25 cellular contexts compared by ENCODE assay signal in genomic region chr13:93977986-93978385, GRCh38.
"Had no signal": no experiment of that assay in that cellular context is flagged by ENCODE, and none has a peak within 500 bp of the region (broad histone marks: within the 10 kb centered on the region; RNA-seq: fewer than 3 reads in every experiment).

No MANE protein-coding gene starts in this region.

- DNase-seq: activated B cell treated with CpG ODN at 0.5 μM for 24 hours; activated CD4-positive, alpha-beta T cell treated with anti-CD3 and anti-CD28 coated beads for 4 hours; activated CD4-positive, alpha-beta T cell treated with anti-CD3 and anti-CD28 coated beads, Interleukin-2, amount 50 U/mL, for 48 hours; activated CD8-positive, alpha-beta memory T cell treated with anti-CD3 and anti-CD28 coated beads, Interleukin-2, amount 50 U/mL, for 48 hours; activated naive CD4-positive, alpha-beta T cell treated with Interleukin-2 at 50 U/mL for 16 hours; activated naive CD8-positive, alpha-beta T cell treated with anti-CD3 and anti-CD28 coated beads for 36 hours; activated T-cell treated with anti-CD3 and anti-CD28 coated beads, Interleukin-2, amount 50 U/mL, for 4 hours; amniotic stem cell; dermis blood vessel endothelial cell; effector memory CD4-positive, alpha-beta T cell; heart left ventricle; left colon; mucosa of descending colon; naive B cell; nucleus accumbens; right cardiac atrium; stimulated activated CD4-positive, alpha-beta T cell treated with anti-CD3 and anti-CD28 coated beads, Interleukin-1b, Interleukin-23, amount 100 ng/mL, for 48 hours; stimulated activated naive CD8-positive, alpha-beta T cell treated with anti-CD3 and anti-CD28 coated beads, Interleukin-15, amount 100 ng/mL, for 72 hours; T1000; tibial artery had no signal

- H3K27me3 Mint-ChIP-seq: activated B cell treated with CpG ODN at 0.5 μM for 24 hours; stimulated activated naive CD8-positive, alpha-beta T cell treated with anti-CD3 and anti-CD28 coated beads, Interleukin-15, amount 100 ng/mL, for 72 hours had no signal

- H3K4me1 Mint-ChIP-seq: activated B cell treated with CpG ODN at 0.5 μM for 24 hours; activated naive CD8-positive, alpha-beta T cell treated with anti-CD3 and anti-CD28 coated beads for 36 hours; memory B cell; naive B cell; stimulated activated effector memory CD8-positive, alpha-beta T cell treated with anti-CD3 and anti-CD28 coated beads, Interleukin-12 subunit alpha, Interleukin-12 subunit beta, amount 100 ng/mL, for 72 hours; stimulated activated naive CD8-positive, alpha-beta T cell treated with anti-CD3 and anti-CD28 coated beads, Interleukin-15, amount 100 ng/mL, for 72 hours had no signal

- H3K27ac ChIP-seq: cardiac muscle cell, heart left ventricle, parathyroid adenoma, tibial artery had no signal

- H3K9ac ChIP-seq: parathyroid adenoma had no signal

- H3K27me3 ChIP-seq: cardiac muscle cell, heart left ventricle, tibial artery had no signal

- H3K36me3 ChIP-seq: cardiac muscle cell, heart left ventricle, tibial artery had no signal

- H3K9me3 Mint-ChIP-seq: activated B cell treated with CpG ODN at 0.5 μM for 24 hours; activated naive CD8-positive, alpha-beta T cell treated with anti-CD3 and anti-CD28 coated beads for 36 hours; activated T-cell treated with anti-CD3 and anti-CD28 coated beads, Interleukin-2, amount 50 U/mL, for 4 hours; activated T-helper 2 cell treated with anti-CD3 and anti-CD28 coated beads, Interferon-gamma antibody, Interleukin-2, Interleukin-4, amounts not matched to agents 10 μg/mL and 5 μg/mL and 100 μg/mL, durations not matched to agents 14 hours and 24 hours and 36 hours; stimulated activated effector memory CD8-positive, alpha-beta T cell treated with anti-CD3 and anti-CD28 coated beads, Interleukin-12 subunit alpha, Interleukin-12 subunit beta, amount 100 ng/mL, for 72 hours; stimulated activated naive CD8-positive, alpha-beta T cell treated with anti-CD3 and anti-CD28 coated beads, Interleukin-15, amount 100 ng/mL, for 72 hours had no signal

- H3K27ac Mint-ChIP-seq: activated B cell treated with CpG ODN at 0.5 μM for 24 hours; activated naive CD8-positive, alpha-beta T cell treated with anti-CD3 and anti-CD28 coated beads for 36 hours; activated T-helper 2 cell treated with anti-CD3 and anti-CD28 coated beads, Interferon-gamma antibody, Interleukin-2, Interleukin-4, amounts not matched to agents 10 μg/mL and 5 μg/mL and 100 μg/mL, durations not matched to agents 14 hours and 24 hours and 36 hours; memory B cell; naive B cell; stimulated activated effector memory CD8-positive, alpha-beta T cell treated with anti-CD3 and anti-CD28 coated beads, Interleukin-12 subunit alpha, Interleukin-12 subunit beta, amount 100 ng/mL, for 72 hours; stimulated activated naive CD8-positive, alpha-beta T cell treated with anti-CD3 and anti-CD28 coated beads, Interleukin-15, amount 100 ng/mL, for 72 hours had no signal

- H3K4me3 Mint-ChIP-seq: activated B cell treated with CpG ODN at 0.5 μM for 24 hours; activated naive CD8-positive, alpha-beta T cell treated with anti-CD3 and anti-CD28 coated beads for 36 hours; activated T-cell treated with anti-CD3 and anti-CD28 coated beads, Interleukin-2, amount 50 U/mL, for 4 hours; memory B cell; naive B cell; stimulated activated effector memory CD8-positive, alpha-beta T cell treated with anti-CD3 and anti-CD28 coated beads, Interleukin-12 subunit alpha, Interleukin-12 subunit beta, amount 100 ng/mL, for 72 hours; stimulated activated naive CD8-positive, alpha-beta T cell treated with anti-CD3 and anti-CD28 coated beads, Interleukin-15, amount 100 ng/mL, for 72 hours had no signal

- H3K79me2 ChIP-seq: parathyroid adenoma had no signal

- H3K4me3 ChIP-seq: cardiac muscle cell, heart left ventricle, mucosa of descending colon, tibial artery had no signal

- H2AFZ ChIP-seq: parathyroid adenoma had no signal

- H3K9me3 ChIP-seq: mucosa of descending colon, tibial artery had no signal

- H3K4me1 ChIP-seq: heart left ventricle, parathyroid adenoma, tibial artery had no signal

- H3K36me3 Mint-ChIP-seq: activated naive CD8-positive, alpha-beta T cell treated with anti-CD3 and anti-CD28 coated beads for 36 hours; memory B cell; naive B cell; stimulated activated effector memory CD8-positive, alpha-beta T cell treated with anti-CD3 and anti-CD28 coated beads, Interleukin-12 subunit alpha, Interleukin-12 subunit beta, amount 100 ng/mL, for 72 hours had no signal
